Comparison of ENCODE assay signal across 16 cellular contexts in genomic region chr14:103029936-103030335, GRCh38. TPM values are rescaled to one million over a fixed set of nuclear protein-coding genes. Genes with fewer than 3 reads are reported as not detected.
A peak's percentile ranks its signal among the peaks of the same experiment; 100 is the strongest.
DNase-seq lines count a peak whose midpoint lies in the region; ATAC-seq, FAIRE-seq and TF ChIP-seq lines count a peak whose summit lies in the region.
"Had no signal": no experiment of that assay in that cellular context is flagged by ENCODE, and none has a peak within 500 bp of the region (broad histone marks: within the 10 kb centered on the region; RNA-seq: fewer than 3 reads in every experiment).

No MANE protein-coding gene starts in this region.

- no peak for TF ChIP-seq POLR2A in uterus (IDR thresholded peaks at IDR 0.05)

- H3K9ac ChIP-seq in neuronal stem cell (ENCODE audit: low read depth, low read length, poor library complexity) (no peak overlapping the region), kidney (ENCODE audit: low read length in 2 of 2) (no peak overlapping the region)
- H3K9ac ChIP-seq: BLaER1 treated with 17β-estradiol and CSF1 and Interleukin-3, amounts not matched to agents 10 nM and 100 nM had no signal

- no peak for FAIRE-seq in kidney (lab: Jason Lieb, UNC)
- FAIRE-seq: K562 had no signal

- H3K36me3 Mint-ChIP-seq in CD14-positive monocyte = no peaks in the 10 kb centered on the region
- H3K36me3 Mint-ChIP-seq: CD4-positive, alpha-beta memory T cell had no signal

- H3K4me1 ChIP-seq in neuronal stem cell (ENCODE audit: control insufficient read depth in 2 of 2, insufficient read depth in 1 of 2, low read depth in 1 of 2, low read length in 2 of 2) (no peaks in the 10 kb centered on the region), uterus (peaks cover 3 to 7% of the 10 kb centered on the region in 2 donors), kidney (ENCODE audit: control insufficient read depth in 1 of 2, insufficient read depth in 1 of 2, low read depth in 1 of 2, low read length in 2 of 2) (peaks cover 4 to 7% of the 10 kb centered on the region in 2 donors)

- no peak overlapping the region for H3K4me2 ChIP-seq in neuronal stem cell (ENCODE audit: insufficient read depth, low read length, poor library complexity, severe bottlenecking)

- H3K36me3 ChIP-seq in neuronal stem cell (replicated peaks in 1 of 2; ENCODE audit: control insufficient read depth in 2 of 2, insufficient read depth in 2 of 2, low read length in 2 of 2) = no peaks in the 10 kb centered on the region
- H3K36me3 ChIP-seq in uterus = no peaks in the 10 kb centered on the region
- H3K36me3 ChIP-seq in kidney (ENCODE audit: control insufficient read depth in 1 of 2, insufficient read depth in 2 of 2, low read length in 2 of 2) = no peaks in the 10 kb centered on the region
- H3K36me3 ChIP-seq: BLaER1 treated with 17β-estradiol and CSF1 and Interleukin-3, amounts not matched to agents 10 nM and 100 nM had no signal

- H3K4me3 Mint-ChIP-seq in CD14-positive monocyte = no peak overlapping the region
- H3K4me3 Mint-ChIP-seq: CD4-positive, alpha-beta memory T cell had no signal

- intact Hi-C loops in CD14-positive monocyte (cut with micrococcal nuclease) = no loop called here
- intact Hi-C loops in uterus (cut with DNase I; ENCODE audit: low total_unique reads) = no loop called here
- intact Hi-C loops in kidney (cut with DNase I) = no loop called here

- no peak overlapping the region for H3K4me3 ChIP-seq in neuronal stem cell (ENCODE audit: low read length in 2 of 2)
- no peak overlapping the region for H3K4me3 ChIP-seq in uterus
- H3K4me3 ChIP-seq in kidney (ENCODE audit: low read length in 2 of 2) = no peak overlapping the region
- H3K4me3 ChIP-seq: BLaER1 treated with 17β-estradiol and CSF1 and Interleukin-3, amounts not matched to agents 10 nM and 100 nM; K562 had no signal

- no peak overlapping the region for H2BK15ac ChIP-seq in neuronal stem cell (ENCODE audit: low read length)

- H3K27ac Mint-ChIP-seq in CD14-positive monocyte = no peak overlapping the region
- H3K27ac Mint-ChIP-seq: CD4-positive, alpha-beta memory T cell had no signal

- H2AK5ac ChIP-seq in neuronal stem cell (ENCODE audit: low read depth, low read length) = no peak overlapping the region

- peaks cover 8% of the 10 kb centered on the region for H3K79me1 ChIP-seq in neuronal stem cell (ENCODE audit: low read depth, low read length)

- peaks cover 0 to 2% (median 0%) of the 10 kb centered on the region in 3 donors for H3K27me3 Mint-ChIP-seq in CD14-positive monocyte (ENCODE audit: low read depth in 3 of 3)

- no peak overlapping the region for H3K18ac ChIP-seq in neuronal stem cell (ENCODE audit: low read length)

- no peak overlapping the region for H3K4ac ChIP-seq in neuronal stem cell (ENCODE audit: low read length)

- peaks cover 0 to 5% (median 3%) of the 10 kb centered on the region in 7 donors for H3K9me3 Mint-ChIP-seq in CD14-positive monocyte

- WGBS in neuronal stem cell (ENCODE audit: extremely low coverage in 2 of 2, insufficient read length in 2 of 2, insufficient replicate concordance in 1 of 2), 2 donors = no CpG with 5 or more reads among the region's 9 CpGs

- no peak overlapping the region for H2BK5ac ChIP-seq in neuronal stem cell (ENCODE audit: low read length)

- H3K4me1 Mint-ChIP-seq in CD14-positive monocyte = peaks cover 10% of the 10 kb centered on the region

- H3K27me3 ChIP-seq in neuronal stem cell (ENCODE audit: control insufficient read depth in 3 of 3, insufficient read depth in 3 of 3, low read depth in 1 of 3, low read length in 3 of 3) (no peaks in the 10 kb centered on the region), uterus (no peaks in the 10 kb centered on the region)
- H3K27me3 ChIP-seq: BLaER1 treated with 17β-estradiol and CSF1 and Interleukin-3, amounts not matched to agents 10 nM and 100 nM had no signal

- H3K9me3 ChIP-seq in neuronal stem cell (replicated peaks in 1 of 2; ENCODE audit: control insufficient read depth in 2 of 2, insufficient read depth in 1 of 2, low read depth in 1 of 2, low read length in 2 of 2) (peaks cover 2 to 11% of the 10 kb centered on the region in 2 donors), uterus (no peaks in the 10 kb centered on the region), kidney (ENCODE audit: control insufficient read depth in 1 of 2, low read length in 2 of 2) (no peaks in the 10 kb centered on the region)

- no peak overlapping the region for H4K8ac ChIP-seq in neuronal stem cell (ENCODE audit: low read depth, low read length)

- no peak overlapping the region for H2BK120ac ChIP-seq in neuronal stem cell (ENCODE audit: low read depth, low read length)

- TF ChIP-seq CTCF in CD14-positive monocyte (IDR thresholded peaks at IDR 0.05) (no peak), VCaP (conservative IDR thresholded peaks at IDR 0.05) (no peak), uterus (IDR thresholded peaks at IDR 0.05) (no peak), kidney (IDR thresholded peaks at IDR 0.05; ENCODE audit: borderline replicate concordance, extremely low read depth, insufficient read depth) (no peak)

- H3K14ac ChIP-seq in neuronal stem cell (ENCODE audit: low read length) = no peak overlapping the region

- H3K27ac ChIP-seq in VCaP (peak overlapping the region; percentile 89), neuronal stem cell (replicated peaks; ENCODE audit: low read length) (no peak overlapping the region), uterus (peak overlapping the region; percentile 68 to 69), kidney (ENCODE audit: low read depth in 2 of 2, low read length in 2 of 2) (no peak overlapping the region)
- H3K27ac ChIP-seq: BLaER1 treated with 17β-estradiol and CSF1 and Interleukin-3, amounts not matched to agents 10 nM and 100 nM had no signal

- peak overlapping the region; percentile 41 for H2BK12ac ChIP-seq in neuronal stem cell (ENCODE audit: low read length)

- ATAC-seq in HG03097 (IDR thresholded peaks at IDR 0.05; ENCODE audit: low FRiP score, unreplicated experiment) = no peak
- ATAC-seq: HCT116, K562 had no signal

- DNase-seq in CD14-positive monocyte (ENCODE audit: low spot score) (peak; percentile 31), neuronal stem cell (ENCODE audit: low spot score) (no peak), uterus (no peak), DMS153 treated with DMSO at 0.1 percent for 48 hours (lab: John Stamatoyannopoulos, UW; ENCODE audit: unreplicated experiment) (no peak), kidney (no peak)
- DNase-seq: ACHN; CD4-positive, alpha-beta memory T cell; DMS53; GF-D8 had no signal

- no peak overlapping the region for H3K23ac ChIP-seq in neuronal stem cell (ENCODE audit: low read depth, low read length, poor library complexity)

- no peak overlapping the region for H2AFZ ChIP-seq in neuronal stem cell (ENCODE audit: low read length)

- no peak overlapping the region for H4K91ac ChIP-seq in neuronal stem cell (ENCODE audit: low read depth, low read length, poor library complexity)

RNA-seq across cellular contexts. Expression of gene CDC42BPB, which starts 27.4 kb away (rescaled TPM):
- polyA plus RNA-seq in CD14-positive monocyte (under 1 TPM; 0.25 to 0.60 TPM), kidney (ENCODE audit: insufficient read depth, low read depth, low replicate concordance) (22.5 TPM)
- polyA plus RNA-seq in neuronal stem cell (2013, experiment 1 of 2) = 44.7 TPM
- 45.1 TPM for polyA plus RNA-seq in neuronal stem cell (2013, experiment 2 of 2)
- total RNA-seq in uterus (100 to 1,000 TPM in 2 of 4 donors, 10 to 100 TPM in 2; 80.6 to 157 (median 118) TPM), kidney (127 TPM)

RNA-seq across cellular contexts. Expression of gene LBHD2, which starts 54.1 kb away (rescaled TPM):
- not detected for polyA plus RNA-seq in CD14-positive monocyte
- polyA plus RNA-seq in neuronal stem cell (2013, experiment 1 of 2) = not detected
- not detected for polyA plus RNA-seq in neuronal stem cell (2013, experiment 2 of 2)
- total RNA-seq in uterus = not detected
- total RNA-seq in kidney = not detected
- polyA plus RNA-seq in kidney (ENCODE audit: insufficient read depth, low read depth, low replicate concordance) = 0.82 TPM
- total RNA-seq: A172; CD4-positive, alpha-beta memory T cell; H4; K562 had no signal
- polyA plus RNA-seq: CD4-positive, alpha-beta memory T cell; K562 had no signal

Comparison
In these comparisons a context has a peak if more than half of its experiments do, and no peak if none do; other contexts are left out.
1. H3K27ac ChIP-seq: peak in VCaP (single experiment) and uterus (2 of 2); none in neuronal stem cell (single experiment) and kidney (0 of 2).